Comparison of ENCODE assay signal across 26 cellular contexts in genomic region chr14:76641541-76641940, GRCh38.
"Had no signal": no experiment of that assay in that cellular context is flagged by ENCODE, and none has a peak within 500 bp of the region (broad histone marks: within the 10 kb centered on the region; RNA-seq: fewer than 3 reads in every experiment).

No MANE protein-coding gene starts in this region.

- H3K4me1 ChIP-seq: esophagus squamous epithelium, left ventricle myocardium inferior, lower lobe of right lung had no signal

- DNase-seq: cortex of kidney; effector CD8-positive, alpha-beta T cell; effector memory CD8-positive, alpha-beta T cell; endodermal cell; erythroblast; esophagus squamous epithelium; foreskin fibroblast; foreskin melanocyte; gastrocnemius medialis; heart left ventricle; hypothalamus; immature natural killer cell; islet precursor cell; kidney; kidney glomerular epithelial cell; left colon; left ventricle myocardium inferior; lower lobe of right lung; mesenchymal stem cell; mucosa of descending colon had no signal

- FAIRE-seq: colon, endometrium, kidney had no signal

- H3K4me3 ChIP-seq: esophagus squamous epithelium, gastrocnemius medialis, heart left ventricle, hepatocyte, left ventricle myocardium inferior, lower lobe of right lung, mucosa of descending colon had no signal

- H3K36me3 ChIP-seq: esophagus squamous epithelium, gastrocnemius medialis, heart left ventricle, left ventricle myocardium inferior, lower lobe of right lung had no signal

- H3K27ac Mint-ChIP-seq: dendritic cell treated with granulocyte-macrophage colony-stimulating factor and Interleukin-4, amounts not matched to agents 40 ng/mL and 50 ng/mL, for 4 days; effector memory CD8-positive, alpha-beta T cell; endodermal cell; immature natural killer cell; mesothelial cell of epicardium had no signal

- H3K27me3 ChIP-seq: gastrocnemius medialis, heart left ventricle, hepatocyte had no signal

- H3K36me3 Mint-ChIP-seq: immature natural killer cell, mesothelial cell of epicardium had no signal

- H2AFZ ChIP-seq: hepatocyte had no signal

- H3K9me3 ChIP-seq: esophagus squamous epithelium, gastrocnemius medialis, lower lobe of right lung, mucosa of descending colon had no signal

- H3K79me2 ChIP-seq: hepatocyte had no signal

- H3K27ac ChIP-seq: epithelial cell of prostate, esophagus squamous epithelium, gastrocnemius medialis, heart left ventricle, hepatocyte, left ventricle myocardium inferior, lower lobe of right lung had no signal

- H3K4me1 Mint-ChIP-seq: immature natural killer cell, mesothelial cell of epicardium had no signal

- H3K4me3 Mint-ChIP-seq: dendritic cell treated with granulocyte-macrophage colony-stimulating factor and Interleukin-4, amounts not matched to agents 40 ng/mL and 50 ng/mL, for 4 days; effector memory CD8-positive, alpha-beta T cell; endodermal cell; immature natural killer cell; mesothelial cell of epicardium had no signal

- H3K9me3 Mint-ChIP-seq: dendritic cell treated with granulocyte-macrophage colony-stimulating factor and Interleukin-4, amounts not matched to agents 40 ng/mL and 50 ng/mL, for 4 days; immature natural killer cell had no signal

- H3K4me2 ChIP-seq: hepatocyte had no signal
